Comparison of ENCODE assay signal across 17 cellular contexts in the genomic region with DNA sequence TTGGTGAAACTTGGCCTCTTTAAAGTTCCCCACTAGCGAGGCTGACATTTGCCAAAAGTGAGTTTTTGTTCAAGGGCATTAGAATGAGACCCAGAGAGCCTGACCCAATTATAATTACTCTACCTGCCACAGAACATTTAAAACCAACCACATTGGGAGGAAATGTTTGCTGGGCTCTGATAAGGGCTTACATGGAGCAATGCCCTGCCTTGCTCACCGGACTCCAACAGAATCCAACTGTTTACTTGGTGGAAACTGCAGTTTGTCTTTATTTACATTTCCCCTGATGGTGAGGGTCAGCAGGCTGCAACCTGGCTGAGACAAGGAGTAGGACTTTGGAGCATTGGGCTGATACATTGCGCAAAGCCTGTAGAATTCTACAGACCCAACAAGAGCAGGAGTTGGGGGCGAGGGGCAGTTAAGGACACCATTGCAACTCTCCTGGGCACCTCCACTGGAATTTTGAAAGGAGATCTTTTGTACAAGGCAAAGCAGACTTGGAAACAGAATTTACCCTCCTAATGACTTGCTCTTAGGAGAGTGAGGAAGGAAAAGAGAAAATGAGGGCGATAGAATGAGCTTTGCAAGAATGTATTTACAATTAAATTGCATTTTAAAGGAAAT.
DNase-seq lines count a peak whose midpoint lies in the region; ATAC-seq, FAIRE-seq and TF ChIP-seq lines count a peak whose summit lies in the region.
"Had no signal": no experiment of that assay in that cellular context is flagged by ENCODE, and none has a peak within 500 bp of the region (broad histone marks: within the 10 kb centered on the region; RNA-seq: fewer than 3 reads in every experiment).

No MANE protein-coding gene starts in this region.

- CTCF ChIA-PET in H1 (lab: Charles Lee; ENCODE audit: partially characterized antibody): interaction anchor here (0.8 to 1.8 kb wide), 2 partner anchors 16 to 50 kb away, joined by 3 to 4 read pairs; no protein-coding TSS in a partner anchor

- H2AFZ ChIP-seq in H1 (ENCODE audit: low read length): no peak overlapping the region

- H3K4me3 ChIP-seq in H1 (ENCODE audit: extremely low read depth in 1 of 4, insufficient read depth in 2 of 4, low read depth in 3 of 4, low read length in 4 of 4): no peak overlapping the region
- H3K4me3 ChIP-seq in liver (ENCODE audit: low read depth in 1 of 3, low read length in 3 of 3): peak overlapping the region in 2 of 3 donors; percentile 1 to 11
- H3K4me3 ChIP-seq: BLaER1 treated with 17β-estradiol and CSF1 and Interleukin-3, amounts not matched to agents 10 nM and 100 nM had no signal

- H3K36me3 ChIP-seq in H1 (ENCODE audit: control insufficient read depth in 2 of 4, insufficient read depth in 4 of 4, low read length in 3 of 4) (no peaks in the 10 kb centered on the region), liver (ENCODE audit: control insufficient read depth in 4 of 4, insufficient read depth in 3 of 4, low read depth in 1 of 4, low read length in 3 of 4) (no peaks in the 10 kb centered on the region)
- H3K36me3 ChIP-seq: BLaER1 treated with 17β-estradiol and CSF1 and Interleukin-3, amounts not matched to agents 10 nM and 100 nM had no signal

- POLR2A ChIA-PET in H1 (lab: Charles Lee; ENCODE audit: partially characterized antibody): no interaction called here

- no peak overlapping the region for H3K56ac ChIP-seq in H1 (replicated peaks; ENCODE audit: insufficient read length, low read depth, low read length)

- H3K27me3 ChIP-seq in H1 (replicated peaks in 1 of 4; ENCODE audit: control insufficient read depth in 3 of 4, extremely low read depth in 1 of 4, insufficient read depth in 3 of 4, low read length in 3 of 4) (no peaks in the 10 kb centered on the region), liver (ENCODE audit: control insufficient read depth in 4 of 4, insufficient read depth in 4 of 4, low read length in 3 of 4) (no peaks in the 10 kb centered on the region)
- H3K27me3 ChIP-seq: BLaER1 treated with 17β-estradiol and CSF1 and Interleukin-3, amounts not matched to agents 10 nM and 100 nM had no signal

- no peak overlapping the region for H4K91ac ChIP-seq in H1 (replicated peaks; ENCODE audit: insufficient read length, low read length)

- TF ChIP-seq EP300 in H1 (IDR thresholded peaks at IDR 0.05; ENCODE audit: borderline replicate concordance in 1 of 2, low read depth in 2 of 2, low read length in 2 of 2): no peak

- no peak overlapping the region for H3K23ac ChIP-seq in H1 (ENCODE audit: insufficient read length)

- no peak overlapping the region for H3K27ac ChIP-seq in H1 (ENCODE audit: low read depth, low read length)
- H3K27ac ChIP-seq in liver (ENCODE audit: low read depth in 1 of 2, low read length in 2 of 2): peak overlapping the region; percentile 61 to 63
- H3K27ac ChIP-seq: BLaER1 treated with 17β-estradiol and CSF1 and Interleukin-3, amounts not matched to agents 10 nM and 100 nM; HL-60 had no signal

- H3K4me1 ChIP-seq in H1 (replicated peaks in 1 of 4; ENCODE audit: control insufficient read depth in 3 of 4, insufficient read depth in 4 of 4, low read length in 3 of 4): no peaks in the 10 kb centered on the region
- H3K4me1 ChIP-seq in liver (ENCODE audit: control insufficient read depth in 4 of 4, insufficient read depth in 4 of 4, low read length in 3 of 4): peaks cover 6 to 42% (median 29%) of the 10 kb centered on the region in 4 donors
- H3K4me1 ChIP-seq: BLaER1 treated with 17β-estradiol and CSF1 and Interleukin-3, amounts not matched to agents 10 nM and 100 nM had no signal

- no peaks in the 10 kb centered on the region for H3K79me1 ChIP-seq in H1 (ENCODE audit: low read depth, low read length)

- TF ChIP-seq POLR2A in H1 (IDR thresholded peaks at IDR 0.05; ENCODE audit: control extremely low read depth in 1 of 2, low read depth in 2 of 2, low read length in 2 of 2): no peak

- no peak for FAIRE-seq in H1 (lab: Jason Lieb, UNC)
- FAIRE-seq: D721Med, GM12892, GM18507 had no signal

- H3K9me3 ChIP-seq in H1 (ENCODE audit: insufficient read depth in 2 of 2, low read depth in 1 of 2, low read length in 1 of 2): no peaks in the 10 kb centered on the region
- H3K9me3 ChIP-seq in liver (ENCODE audit: control insufficient read depth in 4 of 4, low read length in 3 of 4): no peaks in the 10 kb centered on the region
- H3K9me3 ChIP-seq: BLaER1 treated with 17β-estradiol and CSF1 and Interleukin-3, amounts not matched to agents 10 nM and 100 nM had no signal

- H3K4ac ChIP-seq in H1 (replicated peaks; ENCODE audit: insufficient read length, low read depth, low read length): no peak overlapping the region

- no peak overlapping the region for H2BK5ac ChIP-seq in H1 (ENCODE audit: low read depth, low read length)

- no peak overlapping the region for H3K9ac ChIP-seq in H1 (replicated peaks in 1 of 4; ENCODE audit: extremely low read depth in 1 of 4, low read depth in 3 of 4, low read length in 3 of 4)
- H3K9ac ChIP-seq in liver (ENCODE audit: low read depth in 1 of 2, low read length in 2 of 2): no peak overlapping the region
- H3K9ac ChIP-seq: BLaER1 treated with 17β-estradiol and CSF1 and Interleukin-3, amounts not matched to agents 10 nM and 100 nM had no signal

- no peak overlapping the region for H3K4me2 ChIP-seq in H1 (ENCODE audit: insufficient read depth in 1 of 2, low read depth in 2 of 2, low read length in 2 of 2)
- H3K4me2 ChIP-seq: BLaER1 treated with 17β-estradiol and CSF1 and Interleukin-3, amounts not matched to agents 10 nM and 100 nM had no signal

- 80% methylated on average over 5 of the region's 5 CpGs; no CpG with 5 or more reads in 1 of the 2 experiments for WGBS in H1 (ENCODE audit: extremely low coverage in 1 of 2, insufficient coverage in 1 of 2, insufficient read length in 1 of 2, insufficient replicate concordance in 2 of 2, low coverage in 1 of 2, low lambda C conversion rate in 2 of 2, missing lambda C conversion rate in 1 of 2), 2 experiments
- WGBS in liver: 31% methylated on average over 5 of the region's 5 CpGs

- TF ChIP-seq CTCF in H1 (IDR thresholded peaks at IDR 0.05; ENCODE audit: control extremely low read depth in 1 of 3, insufficient read depth in 1 of 3, low read depth in 1 of 3, low read length in 3 of 3) (no peak), liver (IDR thresholded peaks at IDR 0.05; ENCODE audit: low read depth, low read length, missing input control) (no peak)

- no peak for ATAC-seq in HG03095 (IDR thresholded peaks at IDR 0.05; ENCODE audit: unreplicated experiment)
- no peak for ATAC-seq in GM18858 (IDR thresholded peaks at IDR 0.05; ENCODE audit: unreplicated experiment)
- ATAC-seq in HG03175 (IDR thresholded peaks at IDR 0.05; ENCODE audit: unreplicated experiment): no peak
- ATAC-seq: CD8-positive, alpha-beta T cell had no signal

- H2BK12ac ChIP-seq in H1 (ENCODE audit: low read depth, low read length): no peak overlapping the region

- H2BK20ac ChIP-seq in H1 (ENCODE audit: low read length): no peak overlapping the region

- peaks cover under 1% of the 10 kb centered on the region; the same call in 1 of the 2 replicates for H3K23me2 ChIP-seq in H1 (ENCODE audit: low read depth, low read length)

- TF ChIP-seq RAD21 in H1 (IDR thresholded peaks at IDR 0.05 in 1 of 2, conservative IDR thresholded peaks at IDR 0.05 in 1 of 2; ENCODE audit: low read depth in 2 of 2, low read length in 2 of 2) (no peak), liver (IDR thresholded peaks at IDR 0.05) (peak; percentile 59 to 67)

- H2BK120ac ChIP-seq in H1 (replicated peaks; ENCODE audit: low read depth, low read length): no peak overlapping the region

- no peak overlapping the region for H2AK5ac ChIP-seq in H1 (ENCODE audit: low read depth, low read length)

- no peak overlapping the region for H4K5ac ChIP-seq in H1 (ENCODE audit: insufficient read length, low read depth, low read length)

- DNase-seq in HuH-7 (ENCODE audit: low spot score) (peak; percentile 43), H1 (ENCODE audit: low read depth in 1 of 2, low spot score in 2 of 2) (no peak), NCI-H526 (lab: John Stamatoyannopoulos, UW) (no peak)
- DNase-seq: CD8-positive, alpha-beta T cell; GDM1; GOT3; H9; KG1 had no signal

- no peak overlapping the region for H4K8ac ChIP-seq in H1 (ENCODE audit: extremely low read depth, insufficient read depth, low read length)

- H3K79me2 ChIP-seq in H1 (ENCODE audit: control insufficient read depth in 1 of 2, insufficient read depth in 2 of 2, low read length in 2 of 2): no peaks in the 10 kb centered on the region

- H2BK15ac ChIP-seq in H1 (ENCODE audit: low read length): no peak overlapping the region

- H3K14ac ChIP-seq in H1 (ENCODE audit: insufficient read length): no peak overlapping the region

- H4K20me1 ChIP-seq in H1 (replicated peaks in 1 of 2; ENCODE audit: control insufficient read depth in 1 of 2, insufficient read depth in 2 of 2, low read length in 2 of 2): no peaks in the 10 kb centered on the region
- H4K20me1 ChIP-seq: BLaER1 treated with 17β-estradiol and CSF1 and Interleukin-3, amounts not matched to agents 10 nM and 100 nM had no signal

- 0 out of 2 replicates have a peak overlapping the region, but pooled peaks have one; percentile 13 for H3K18ac ChIP-seq in H1 (ENCODE audit: extremely low read depth, low read length)

TF ChIP-seq in H1, 55 proteins besides CTCF, POLR2A, EP300 and RAD21:
- no peak for TF ChIP-seq NANOG (IDR thresholded peaks at IDR 0.05; ENCODE audit: insufficient read depth, low read depth, low read length, poor library complexity, severe bottlenecking)
- TF ChIP-seq SP4 (IDR thresholded peaks at IDR 0.05; ENCODE audit: low read length): no peak
- TF ChIP-seq CHD1 (IDR thresholded peaks at IDR 0.05; ENCODE audit: low read depth, low read length): no peak
- TF ChIP-seq TEAD4 (IDR thresholded peaks at IDR 0.05; ENCODE audit: low read depth, low read length): no peak
- no peak for TF ChIP-seq BACH1 (IDR thresholded peaks at IDR 0.05; ENCODE audit: low read length)

TF ChIP-seq in liver, 16 proteins besides CTCF, POLR2A, EP300 and RAD21 (continues in another document):
- TF ChIP-seq ZBTB33 (IDR thresholded peaks at IDR 0.05) (peak; percentile 92), FOXA1 (IDR thresholded peaks at IDR 0.05) (peak; percentile 99), YY1 (IDR thresholded peaks at IDR 0.05) (peak; percentile 86), HNF4G (IDR thresholded peaks at IDR 0.05) (peak; percentile 96)

Comparison
In these comparisons a context has a peak if more than half of its experiments do, and no peak if none do; other contexts are left out.
1. H3K4me3 ChIP-seq: peak in liver (2 of 3); none in H1 (0 of 4).